ENCODE assay signal across 33 cellular contexts in the genomic region with DNA sequence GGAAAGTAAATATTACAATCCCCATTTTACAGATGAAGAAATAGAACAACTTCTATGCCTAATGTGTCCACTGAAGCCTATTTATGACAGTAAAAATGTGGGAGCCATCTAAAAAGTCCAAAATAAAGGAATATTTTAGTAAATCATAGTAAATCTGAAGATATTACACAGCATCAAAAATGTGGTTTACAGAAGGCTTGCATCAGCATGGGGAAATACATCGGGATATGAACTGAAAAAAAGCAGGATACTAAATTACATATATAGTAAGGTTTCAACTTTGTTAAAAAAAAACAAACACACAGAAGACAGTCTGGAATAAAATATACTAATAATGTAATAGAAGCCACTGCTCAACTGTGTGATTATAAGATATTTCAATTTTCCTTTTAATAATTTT. TPM values are rescaled to one million over a fixed set of nuclear protein-coding genes. Genes with fewer than 3 reads are reported as not detected.
"Had no signal": no experiment of that assay in that cellular context is flagged by ENCODE, and none has a peak within 500 bp of the region (broad histone marks: within the 10 kb centered on the region; RNA-seq: fewer than 3 reads in every experiment).

No MANE protein-coding gene starts in this region.

- H3K27me3 Mint-ChIP-seq: activated B cell treated with CpG ODN at 0.5 μM for 24 hours; activated CD8-positive, alpha-beta memory T cell treated with anti-CD3 and anti-CD28 coated beads, Interleukin-2, amount 10 ng/mL, durations not matched to agents 7 days and 5 days; activated naive CD8-positive, alpha-beta T cell; central memory CD8-positive, alpha-beta T cell; progenitor cell of endocrine pancreas; stimulated activated naive CD8-positive, alpha-beta T cell treated with anti-CD3 and anti-CD28 coated beads, Interleukin-15, Interleukin-2, amounts not matched to agents 100 ng/mL and 50 ng/mL, for 24 hours had no signal

- H3K36me3 ChIP-seq: neutrophil, ovary, vagina had no signal

- H3K4me1 Mint-ChIP-seq: activated B cell treated with CpG ODN at 0.5 μM for 24 hours; activated CD8-positive, alpha-beta memory T cell treated with anti-CD3 and anti-CD28 coated beads, Interleukin-2, amount 10 ng/mL, durations not matched to agents 7 days and 5 days; central memory CD8-positive, alpha-beta T cell; stimulated activated effector memory CD8-positive, alpha-beta T cell treated with anti-CD3 and anti-CD28 coated beads, Interleukin-12 subunit alpha, Interleukin-12 subunit beta, amount 100 ng/mL, for 72 hours had no signal

- H3K4me3 ChIP-seq: esophagus squamous epithelium, ovary, skin epidermis, upper lobe of left lung, vagina had no signal

- H3K9me3 ChIP-seq: esophagus squamous epithelium, neutrophil, ovary, upper lobe of left lung, vagina had no signal

- H3K9me3 Mint-ChIP-seq: activated B cell treated with CpG ODN at 0.5 μM for 24 hours; activated T-cell treated with anti-CD3 and anti-CD28 coated beads, Interleukin-2, amount 50 U/mL, for 72 hours; central memory CD8-positive, alpha-beta T cell; nephron progenitor cell; stimulated activated effector memory CD8-positive, alpha-beta T cell treated with anti-CD3 and anti-CD28 coated beads, Interleukin-12 subunit alpha, Interleukin-12 subunit beta, amount 100 ng/mL, for 72 hours; stimulated activated naive CD8-positive, alpha-beta T cell treated with anti-CD3 and anti-CD28 coated beads, Interleukin-15, Interleukin-2, amounts not matched to agents 100 ng/mL and 50 ng/mL, for 24 hours had no signal

- H3K27ac ChIP-seq: epithelial cell of prostate, neutrophil, ovary, vagina had no signal

- H3K27me3 ChIP-seq: esophagus squamous epithelium, ovary, upper lobe of left lung, vagina had no signal

- H3K27ac Mint-ChIP-seq: activated B cell treated with CpG ODN at 0.5 μM for 24 hours; activated CD8-positive, alpha-beta memory T cell treated with anti-CD3 and anti-CD28 coated beads, Interleukin-2, amount 10 ng/mL, durations not matched to agents 7 days and 5 days; activated CD8-positive, alpha-beta T cell treated with anti-CD3 and anti-CD28 coated beads, Interleukin-2, amount 10 ng/mL, durations not matched to agents 7 days and 5 days; activated naive CD8-positive, alpha-beta T cell; activated T-cell treated with anti-CD3 and anti-CD28 coated beads, Interleukin-2, amount 50 U/mL, for 72 hours; progenitor cell of endocrine pancreas; stimulated activated effector memory CD8-positive, alpha-beta T cell treated with anti-CD3 and anti-CD28 coated beads, Interleukin-12 subunit alpha, Interleukin-12 subunit beta, amount 100 ng/mL, for 72 hours; stimulated activated naive CD8-positive, alpha-beta T cell treated with anti-CD3 and anti-CD28 coated beads, Interleukin-15, Interleukin-2, amounts not matched to agents 100 ng/mL and 50 ng/mL, for 24 hours had no signal

- H3K4me1 ChIP-seq: esophagus squamous epithelium, vagina had no signal

- DNase-seq: activated B cell treated with CpG ODN at 0.5 μM for 24 hours; activated CD4-positive, alpha-beta T cell treated with anti-CD3 and anti-CD28 coated beads, Interleukin-2, amount 50 U/mL, for 1 hour; activated CD8-positive, alpha-beta memory T cell treated with anti-CD3 and anti-CD28 coated beads, Interleukin-2, amount 10 ng/mL, durations not matched to agents 7 days and 5 days; activated CD8-positive, alpha-beta T cell treated with anti-CD3 and anti-CD28 coated beads, Interleukin-2, amount 10 ng/mL, durations not matched to agents 7 days and 5 days; activated naive CD4-positive, alpha-beta T cell; activated T-cell treated with anti-CD3 and anti-CD28 coated beads, Interleukin-2, amount 50 U/mL, for 72 hours; effector CD8-positive, alpha-beta T cell; esophagus squamous epithelium; head of caudate nucleus; hypothalamus; nephron progenitor cell; ovary; stimulated activated CD4-positive, alpha-beta T cell treated with anti-CD3 and anti-CD28 coated beads, Interleukin-4, amount 100 ng/mL, for 24 hours; substantia nigra; T-helper 2 cell; upper lobe of left lung had no signal

- ATAC-seq: activated CD8-positive, alpha-beta memory T cell treated with anti-CD3 and anti-CD28 coated beads, Interleukin-2, amount 10 ng/mL, durations not matched to agents 7 days and 5 days; activated CD8-positive, alpha-beta T cell treated with anti-CD3 and anti-CD28 coated beads, Interleukin-2, amount 10 ng/mL, durations not matched to agents 7 days and 5 days; activated T-cell treated with anti-CD3 and anti-CD28 coated beads, Interleukin-2, amount 50 U/mL, for 72 hours; stimulated activated effector memory CD8-positive, alpha-beta T cell treated with anti-CD3 and anti-CD28 coated beads, Interleukin-12 subunit alpha, Interleukin-12 subunit beta, amount 100 ng/mL, for 72 hours had no signal

- H3K4me3 Mint-ChIP-seq: activated B cell treated with CpG ODN at 0.5 μM for 24 hours; activated CD8-positive, alpha-beta memory T cell treated with anti-CD3 and anti-CD28 coated beads, Interleukin-2, amount 10 ng/mL, durations not matched to agents 7 days and 5 days; activated CD8-positive, alpha-beta T cell treated with anti-CD3 and anti-CD28 coated beads, Interleukin-2, amount 10 ng/mL, durations not matched to agents 7 days and 5 days; activated naive CD8-positive, alpha-beta T cell; activated T-cell treated with anti-CD3 and anti-CD28 coated beads, Interleukin-2, amount 50 U/mL, for 72 hours; central memory CD8-positive, alpha-beta T cell; nephron progenitor cell; stimulated activated effector memory CD8-positive, alpha-beta T cell treated with anti-CD3 and anti-CD28 coated beads, Interleukin-12 subunit alpha, Interleukin-12 subunit beta, amount 100 ng/mL, for 72 hours; stimulated activated naive CD8-positive, alpha-beta T cell treated with anti-CD3 and anti-CD28 coated beads, Interleukin-15, Interleukin-2, amounts not matched to agents 100 ng/mL and 50 ng/mL, for 24 hours had no signal

RNA-seq across cellular contexts. Expression of a gene that starts 20.8 kb away (rescaled TPM):
- total RNA-seq: activated B cell treated with CpG ODN at 0.5 μM for 24 hours; activated CD8-positive, alpha-beta memory T cell treated with anti-CD3 and anti-CD28 coated beads, Interleukin-2, amount 10 ng/mL, durations not matched to agents 7 days and 5 days; activated CD8-positive, alpha-beta T cell treated with anti-CD3 and anti-CD28 coated beads, Interleukin-2, amount 10 ng/mL, durations not matched to agents 7 days and 5 days; activated T-cell treated with anti-CD3 and anti-CD28 coated beads, Interleukin-2, amount 50 U/mL, for 72 hours; bronchial epithelial cell; dermis microvascular lymphatic vessel endothelial cell; esophagus squamous epithelium; kidney epithelial cell; renal cortical epithelial cell; vagina had no signal

RNA-seq across cellular contexts. Expression of a gene that starts 56.5 kb away (rescaled TPM):
- total RNA-seq: activated B cell treated with CpG ODN at 0.5 μM for 24 hours, bronchial epithelial cell, dermis microvascular lymphatic vessel endothelial cell, esophagus squamous epithelium, fibroblast of villous mesenchyme, kidney epithelial cell, lower leg skin, mesenteric fat pad, ovary, progenitor cell of endocrine pancreas, renal cortical epithelial cell, sciatic nerve, upper lobe of left lung, vagina had no signal
- polyA plus RNA-seq: ovary had no signal
